29 cellular contexts compared by ENCODE assay signal in the genomic region with DNA sequence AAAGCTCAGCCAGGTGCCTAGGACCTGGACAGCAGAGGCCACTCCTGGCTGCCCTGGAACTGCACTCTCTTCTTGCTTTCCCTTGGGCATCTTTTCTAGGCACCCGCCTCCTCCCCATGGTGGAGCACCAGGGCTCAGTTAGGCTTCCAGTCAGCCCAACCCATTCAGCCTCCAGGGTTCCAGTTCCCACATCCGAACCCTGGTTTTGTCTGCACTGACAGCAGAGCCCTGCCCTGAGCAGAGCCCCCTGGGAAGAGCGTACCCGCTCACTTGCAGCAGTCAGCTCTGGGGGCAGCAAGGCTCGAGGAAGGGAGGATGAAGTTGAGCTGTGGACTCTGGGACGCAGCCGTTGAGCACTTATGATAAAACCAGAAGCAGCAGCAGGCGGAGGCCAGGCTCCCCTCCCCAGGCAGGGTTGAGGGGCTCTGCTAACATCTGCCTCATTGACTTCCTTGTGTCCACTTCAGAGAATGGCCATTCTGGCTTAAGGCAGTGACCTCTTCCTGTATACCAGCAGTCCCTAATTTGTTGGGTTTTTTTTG.
"Had no signal": no experiment of that assay in that cellular context is flagged by ENCODE, and none has a peak within 500 bp of the region (broad histone marks: within the 10 kb centered on the region; RNA-seq: fewer than 3 reads in every experiment).

No MANE protein-coding gene starts in this region.

- DNase-seq: central memory CD4-positive, alpha-beta T cell; colonic mucosa; effector CD8-positive, alpha-beta T cell; endodermal cell; foreskin fibroblast; gastrocnemius medialis; hypothalamus; immature natural killer cell; natural killer cell; sigmoid colon; stimulated activated CD4-positive, alpha-beta T cell treated with anti-CD3 and anti-CD28 coated beads, Interleukin-4, amount 100 ng/mL, for 4 hours; stimulated activated naive CD8-positive, alpha-beta T cell treated with anti-CD3 and anti-CD28 coated beads, Interleukin-15, Interleukin-2, amounts not matched to agents 100 U/mL and 50 U/mL, for 24 hours; substantia nigra had no signal

- H3K4me1 ChIP-seq: prostate gland had no signal

- H3K9me3 Mint-ChIP-seq: dendritic cell treated with granulocyte-macrophage colony-stimulating factor and Interleukin-4, amounts not matched to agents 40 ng/mL and 50 ng/mL, for 4 days; endodermal cell; immature natural killer cell; memory B cell; natural killer cell; stimulated activated memory B cell treated with anti-CD40 and anti-IgM and Interleukin-4, amounts not matched to agents 10 μg/mL and 1 μg/mL and 100 μg/mL, for 72 hours had no signal

- H3K27ac ChIP-seq: colonic mucosa, epithelial cell of prostate, gastrocnemius medialis, left lung, neutrophil, parathyroid adenoma, prostate gland, right atrium auricular region, sigmoid colon, tibial nerve, upper lobe of left lung had no signal

- H3K36me3 Mint-ChIP-seq: immature natural killer cell; memory B cell; natural killer cell; stimulated activated memory B cell treated with anti-CD40 and anti-IgM and Interleukin-4, amounts not matched to agents 10 μg/mL and 1 μg/mL and 100 μg/mL, for 72 hours had no signal

- ATAC-seq: esophagus mucosa; gastrocnemius medialis; left lung; natural killer cell; stimulated activated memory B cell treated with anti-CD40 and anti-IgM and Interleukin-4, amounts not matched to agents 10 μg/mL and 1 μg/mL and 100 μg/mL, for 72 hours had no signal

- FAIRE-seq: keratinocyte, urothelium cell line had no signal

- H3K4me3 ChIP-seq: colonic mucosa, gastrocnemius medialis, left lung, lung, prostate gland, right atrium auricular region, sigmoid colon, thoracic aorta, tibial nerve, upper lobe of left lung had no signal

- H3K27me3 ChIP-seq: colonic mucosa, gastrocnemius medialis, right atrium auricular region, sigmoid colon, tibial nerve had no signal

- H3K4me3 Mint-ChIP-seq: dendritic cell treated with granulocyte-macrophage colony-stimulating factor and Interleukin-4, amounts not matched to agents 40 ng/mL and 50 ng/mL, for 4 days; endodermal cell; immature natural killer cell; memory B cell; natural killer cell; stimulated activated memory B cell treated with anti-CD40 and anti-IgM and Interleukin-4, amounts not matched to agents 10 μg/mL and 1 μg/mL and 100 μg/mL, for 72 hours had no signal

- H3K36me3 ChIP-seq: colonic mucosa, gastrocnemius medialis, left lung, neutrophil, prostate gland, right atrium auricular region, sigmoid colon, thoracic aorta, upper lobe of left lung had no signal

- H3K27ac Mint-ChIP-seq: dendritic cell treated with granulocyte-macrophage colony-stimulating factor and Interleukin-4, amounts not matched to agents 40 ng/mL and 50 ng/mL, for 4 days; endodermal cell; immature natural killer cell; memory B cell; natural killer cell; stimulated activated memory B cell treated with anti-CD40 and anti-IgM and Interleukin-4, amounts not matched to agents 10 μg/mL and 1 μg/mL and 100 μg/mL, for 72 hours had no signal

- H3K9me3 ChIP-seq: colonic mucosa, gastrocnemius medialis, left lung, neutrophil, prostate gland, right atrium auricular region, sigmoid colon, thoracic aorta, upper lobe of left lung had no signal

- H3K9ac ChIP-seq: parathyroid adenoma had no signal
